8 cellular contexts compared by ENCODE assay signal in the genomic region with DNA sequence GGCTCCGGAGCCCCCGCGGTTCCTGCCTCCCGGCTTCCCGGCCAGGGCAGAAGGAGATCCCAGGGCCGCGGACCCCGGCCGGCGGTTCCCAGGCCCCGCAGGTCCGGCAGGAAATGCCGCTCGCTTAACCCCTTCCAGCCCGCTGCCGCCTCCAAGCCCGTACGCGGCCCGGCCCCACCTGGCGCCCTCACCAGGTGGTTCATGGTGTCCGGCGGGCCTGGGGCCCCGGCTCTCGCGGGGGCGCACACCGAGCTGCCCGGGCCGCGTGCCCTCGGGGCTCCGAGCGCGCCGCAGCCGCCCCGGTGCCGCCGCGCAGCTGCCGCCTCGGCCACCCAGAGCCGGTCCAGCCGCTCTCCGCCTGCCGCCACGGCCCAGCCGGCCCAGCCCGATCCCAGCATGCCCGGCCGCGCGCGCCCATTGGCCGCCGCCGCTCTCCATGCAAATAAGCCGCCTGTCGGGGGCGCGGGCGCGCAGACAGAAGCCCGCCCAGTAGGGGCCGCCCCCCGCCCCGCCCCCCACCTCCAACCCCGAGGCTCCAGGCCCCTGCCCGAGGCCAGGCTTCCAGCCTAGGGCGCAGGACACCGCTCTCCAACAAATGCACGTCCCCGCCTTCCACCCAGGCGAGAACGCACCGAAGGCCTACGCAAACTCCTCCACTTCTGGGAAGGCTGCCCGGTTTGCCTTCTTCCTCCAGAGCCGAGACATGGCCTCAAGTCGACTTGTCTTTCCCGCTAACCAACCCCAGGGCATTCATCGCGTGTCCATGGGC. TPM values are rescaled to one million over a fixed set of nuclear protein-coding genes. Genes with fewer than 3 reads are reported as not detected.
A peak's percentile ranks its signal among the peaks of the same experiment; 100 is the strongest.
DNase-seq lines count a peak whose midpoint lies in the region; ATAC-seq and TF ChIP-seq lines count a peak whose summit lies in the region.

A gene with protein sequence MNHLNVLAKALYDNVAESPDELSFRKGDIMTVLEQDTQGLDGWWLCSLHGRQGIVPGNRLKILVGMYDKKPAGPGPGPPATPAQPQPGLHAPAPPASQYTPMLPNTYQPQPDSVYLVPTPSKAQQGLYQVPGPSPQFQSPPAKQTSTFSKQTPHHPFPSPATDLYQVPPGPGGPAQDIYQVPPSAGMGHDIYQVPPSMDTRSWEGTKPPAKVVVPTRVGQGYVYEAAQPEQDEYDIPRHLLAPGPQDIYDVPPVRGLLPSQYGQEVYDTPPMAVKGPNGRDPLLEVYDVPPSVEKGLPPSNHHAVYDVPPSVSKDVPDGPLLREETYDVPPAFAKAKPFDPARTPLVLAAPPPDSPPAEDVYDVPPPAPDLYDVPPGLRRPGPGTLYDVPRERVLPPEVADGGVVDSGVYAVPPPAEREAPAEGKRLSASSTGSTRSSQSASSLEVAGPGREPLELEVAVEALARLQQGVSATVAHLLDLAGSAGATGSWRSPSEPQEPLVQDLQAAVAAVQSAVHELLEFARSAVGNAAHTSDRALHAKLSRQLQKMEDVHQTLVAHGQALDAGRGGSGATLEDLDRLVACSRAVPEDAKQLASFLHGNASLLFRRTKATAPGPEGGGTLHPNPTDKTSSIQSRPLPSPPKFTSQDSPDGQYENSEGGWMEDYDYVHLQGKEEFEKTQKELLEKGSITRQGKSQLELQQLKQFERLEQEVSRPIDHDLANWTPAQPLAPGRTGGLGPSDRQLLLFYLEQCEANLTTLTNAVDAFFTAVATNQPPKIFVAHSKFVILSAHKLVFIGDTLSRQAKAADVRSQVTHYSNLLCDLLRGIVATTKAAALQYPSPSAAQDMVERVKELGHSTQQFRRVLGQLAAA (minus strand): TSS at position 345 of the 769 bp plus-strand sequence. CDS start 142 bp downstream, at position 203.

- H3K27me3 Mint-ChIP-seq in activated CD8-positive, alpha-beta memory T cell treated with anti-CD3 and anti-CD28 coated beads, Interleukin-2, amount 10 ng/mL, durations not matched to agents 7 days and 5 days: peaks cover 59% of the 10 kb centered on the region
- peaks cover 52% of the 10 kb centered on the region for H3K27me3 Mint-ChIP-seq in T-helper 17 cell

- no peaks in the 10 kb centered on the region for H3K4me1 Mint-ChIP-seq in activated CD8-positive, alpha-beta memory T cell treated with anti-CD3 and anti-CD28 coated beads, Interleukin-2, amount 10 ng/mL, durations not matched to agents 7 days and 5 days
- H3K4me1 Mint-ChIP-seq in T-helper 17 cell: peaks cover 11% of the 10 kb centered on the region

- no peaks in the 10 kb centered on the region for H3K9me3 Mint-ChIP-seq in activated CD8-positive, alpha-beta memory T cell treated with anti-CD3 and anti-CD28 coated beads, Interleukin-2, amount 10 ng/mL, durations not matched to agents 7 days and 5 days (ENCODE audit: low read depth)

- H3K4me3 ChIP-seq in tibial artery: peak within 1 kb of the TSS; percentile 66 to 95

- H3K4me1 ChIP-seq in tibial artery: peaks cover 10 to 90% (median 85%) of the 10 kb centered on the region in 4 donors

- no peaks in the 10 kb centered on the region for H3K27me3 ChIP-seq in tibial artery

- no peak within 1 kb of the TSS for H3K4me3 Mint-ChIP-seq in activated CD8-positive, alpha-beta memory T cell treated with anti-CD3 and anti-CD28 coated beads, Interleukin-2, amount 10 ng/mL, durations not matched to agents 7 days and 5 days
- H3K4me3 Mint-ChIP-seq in T-helper 17 cell: peak within 1 kb of the TSS; percentile 86

- peak within 1 kb of the TSS; percentile 93 to 99 for H3K27ac ChIP-seq in tibial artery

- intact Hi-C loops in tibial artery (cut with DNase I; ENCODE audit: low total_unique reads): no loop called here

- peak; percentile 46 for ATAC-seq in activated CD8-positive, alpha-beta memory T cell treated with anti-CD3 and anti-CD28 coated beads, Interleukin-2, amount 10 ng/mL, durations not matched to agents 7 days and 5 days
- ATAC-seq in GM21723 (IDR thresholded peaks at IDR 0.05; ENCODE audit: unreplicated experiment) (peak; percentile 76), T-helper 17 cell (peak; percentile 62)

- no peak for DNase-seq in activated CD8-positive, alpha-beta memory T cell treated with anti-CD3 and anti-CD28 coated beads, Interleukin-2, amount 10 ng/mL, durations not matched to agents 7 days and 5 days
- no peak for DNase-seq in activated CD8-positive, alpha-beta memory T cell treated with anti-CD3 and anti-CD28 coated beads for 24 hours
- DNase-seq in Kasumi-1 (lab: John Stamatoyannopoulos, UW) (peak; percentile 49 to 50), T-helper 17 cell (no peak), erythroblast (lab: John Stamatoyannopoulos, UW) (peak; percentile 86 to 90), midbrain (lab: John Stamatoyannopoulos, UW) (peak; percentile 89), tibial artery (peak; percentile 87 to 94)

- H3K9me3 ChIP-seq in T-helper 17 cell (ENCODE audit: control insufficient read depth, low read length, poor library complexity, severe bottlenecking) (no peaks in the 10 kb centered on the region), tibial artery (no peaks in the 10 kb centered on the region)

- peak; percentile 6 to 10 for TF ChIP-seq CTCF in tibial artery (IDR thresholded peaks at IDR 0.05)

- TF ChIP-seq POLR2A in erythroblast (IDR thresholded peaks at IDR 0.05; ENCODE audit: low read length): peak; percentile 31

- no peak within 1 kb of the TSS for H3K27ac Mint-ChIP-seq in activated CD8-positive, alpha-beta memory T cell treated with anti-CD3 and anti-CD28 coated beads, Interleukin-2, amount 10 ng/mL, durations not matched to agents 7 days and 5 days
- H3K27ac Mint-ChIP-seq in T-helper 17 cell: no peak within 1 kb of the TSS

- CTCF ChIA-PET in activated CD8-positive, alpha-beta memory T cell treated with anti-CD3 and anti-CD28 coated beads, Interleukin-2, amount 10 ng/mL, durations not matched to agents 7 days and 5 days (lab: Charles Lee): no interaction called here

- H3K36me3 Mint-ChIP-seq in activated CD8-positive, alpha-beta memory T cell treated with anti-CD3 and anti-CD28 coated beads, Interleukin-2, amount 10 ng/mL, durations not matched to agents 7 days and 5 days: no peaks in the 10 kb centered on the region
- no peaks in the 10 kb centered on the region for H3K36me3 Mint-ChIP-seq in T-helper 17 cell (ENCODE audit: low read depth)

- no peaks in the 10 kb centered on the region for H3K36me3 ChIP-seq in tibial artery

RNA-seq across cellular contexts. Expression of the gene that starts here (rescaled TPM):
- under 1 TPM in 1 of 2 experiments, not detected in 1; 0.19 TPM for total RNA-seq in activated CD8-positive, alpha-beta memory T cell treated with anti-CD3 and anti-CD28 coated beads, Interleukin-2, amount 10 ng/mL, durations not matched to agents 7 days and 5 days
- total RNA-seq in T-helper 17 cell: under 1 TPM in 1 of 2 donors, not detected in 1; 0.50 TPM

Comparison
In these comparisons a context has a peak if more than half of its experiments do, and no peak if none do; other contexts are left out.
1. Peak in ATAC-seq in activated CD8-positive, alpha-beta memory T cell treated with anti-CD3 and anti-CD28 coated beads, Interleukin-2, amount 10 ng/mL, durations not matched to agents 7 days and 5 days; RNA of the gene not detected or under 1 TPM.
2. Peak in ATAC-seq in T-helper 17 cell; RNA of the gene not detected or under 1 TPM.
3. DNase-seq: peak in Kasumi-1 (2 of 2), erythroblast (2 of 2), midbrain (single experiment) and tibial artery (2 of 2); none in activated CD8-positive, alpha-beta memory T cell treated with anti-CD3 and anti-CD28 coated beads, Interleukin-2, amount 10 ng/mL, durations not matched to agents 7 days and 5 days (single experiment), activated CD8-positive, alpha-beta memory T cell treated with anti-CD3 and anti-CD28 coated beads for 24 hours (single experiment) and T-helper 17 cell (0 of 3).
4. Peak in every context shown above with its lines, with median percentiles within 50 percentile points of each other: ATAC-seq.